Comparison of ENCODE assay signal across 10 cellular contexts in genomic region chr16:70689970-70690905, GRCh38. TPM values are rescaled to one million over a fixed set of nuclear protein-coding genes. Genes with fewer than 3 reads are reported as not detected.
DNase-seq lines count a peak whose midpoint lies in the region; ATAC-seq and TF ChIP-seq lines count a peak whose summit lies in the region.
"Had no signal": no experiment of that assay in that cellular context is flagged by ENCODE, and none has a peak within 500 bp of the region (broad histone marks: within the 10 kb centered on the region; RNA-seq: fewer than 3 reads in every experiment).

No MANE protein-coding gene starts in this region.

- H3K27ac ChIP-seq in endodermal cell (ENCODE audit: low read depth, low read length) (peak overlapping the region; percentile 88), thoracic aorta (peak overlapping the region; percentile 97 to 100)

- H3K4me1 ChIP-seq in endodermal cell (ENCODE audit: control insufficient read depth, insufficient read depth, low read length) (peaks cover 8% of the 10 kb centered on the region), mucosa of stomach (ENCODE audit: control insufficient read depth, insufficient read depth, low read length) (peaks cover 72% of the 10 kb centered on the region), thoracic aorta (ENCODE audit: control insufficient read depth in 1 of 2, low read depth in 2 of 2) (peaks cover 63 to 89% of the 10 kb centered on the region in 2 donors)

- H3K27me3 Mint-ChIP-seq in IgD-negative memory B cell (peaks cover 1% of the 10 kb centered on the region), endodermal cell (ENCODE audit: insufficient read depth) (peaks cover 1% of the 10 kb centered on the region)

- peaks cover 0 to 4% (median 2%) of the 10 kb centered on the region in 3 donors for H3K4me1 Mint-ChIP-seq in IgD-negative memory B cell
- H3K4me1 Mint-ChIP-seq in endodermal cell = peaks cover 8% of the 10 kb centered on the region

- ATAC-seq in thoracic aorta (ENCODE audit: insufficient number of reproducible peaks, low FRiP score, low read depth) (no peak), GM18519 (IDR thresholded peaks at IDR 0.05; ENCODE audit: low FRiP score, unreplicated experiment) (no peak)

- TF ChIP-seq CTCF in endodermal cell (conservative IDR thresholded peaks at IDR 0.05) (no peak), thoracic aorta (IDR thresholded peaks at IDR 0.05) (no peak)

- no peaks in the 10 kb centered on the region for H3K9me3 ChIP-seq in endodermal cell (ENCODE audit: control insufficient read depth, low read length)
- no peaks in the 10 kb centered on the region for H3K9me3 ChIP-seq in mucosa of stomach (ENCODE audit: control insufficient read depth, low read length)
- no peaks in the 10 kb centered on the region for H3K9me3 ChIP-seq in thoracic aorta

- H3K4me3 Mint-ChIP-seq in IgD-negative memory B cell (no peak overlapping the region), endodermal cell (no peak overlapping the region)

- H3K9me3 Mint-ChIP-seq in IgD-negative memory B cell (no peaks in the 10 kb centered on the region), endodermal cell (no peaks in the 10 kb centered on the region)

- H3K36me3 ChIP-seq in endodermal cell (ENCODE audit: control insufficient read depth, insufficient read depth, low read length) = no peaks in the 10 kb centered on the region
- H3K36me3 ChIP-seq in mucosa of stomach (ENCODE audit: control insufficient read depth, insufficient read depth, low read length) = no peaks in the 10 kb centered on the region
- H3K36me3 ChIP-seq in thoracic aorta = no peaks in the 10 kb centered on the region

- H3K9ac ChIP-seq in endodermal cell (ENCODE audit: extremely low read depth, low read length, poor library complexity, severe bottlenecking) (no peak overlapping the region), mucosa of stomach (ENCODE audit: low read length) (peak overlapping the region; percentile 8)

- H3K27ac Mint-ChIP-seq in IgD-negative memory B cell (peak overlapping the region in 2 of 3 donors; percentile 77 to 86), endodermal cell (no peak overlapping the region)

- H3K4me3 ChIP-seq in endodermal cell (ENCODE audit: low read length) (no peak overlapping the region), mucosa of stomach (ENCODE audit: low read length) (no peak overlapping the region), thoracic aorta (no peak overlapping the region)

- H3K27me3 ChIP-seq in endodermal cell (ENCODE audit: control insufficient read depth, insufficient read depth, low read length, poor library complexity, severe bottlenecking) = no peaks in the 10 kb centered on the region
- H3K27me3 ChIP-seq in mucosa of stomach (ENCODE audit: control insufficient read depth, insufficient read depth, low read length) = no peaks in the 10 kb centered on the region
- H3K27me3 ChIP-seq in thoracic aorta (replicated peaks; ENCODE audit: insufficient read depth) = no peaks in the 10 kb centered on the region

- H3K36me3 Mint-ChIP-seq in IgD-negative memory B cell (peaks cover 3% of the 10 kb centered on the region), endodermal cell (ENCODE audit: low read depth) (peaks cover under 1% of the 10 kb centered on the region)

- DNase-seq in endodermal cell (no peak), thoracic aorta (ENCODE audit: low spot score) (no peak), NCI-H510A treated with DMSO at 0.1 percent for 48 hours (lab: John Stamatoyannopoulos, UW) (no peak), middle frontal gyrus (ENCODE audit: extremely low spot score, low spot score) (no peak)
- DNase-seq in stimulated activated CD4-positive, alpha-beta T cell treated with anti-CD3 and anti-CD28 coated beads, Interleukin-2, amount 100 ng/mL, for 48 hours = no peak
- DNase-seq: NCI-H1092 treated with DMSO at 0.1 percent for 48 hours, occipital lobe had no signal

- 80 to 92% methylated on average over 7 to 16 of the region's 16 CpGs for WGBS in endodermal cell (ENCODE audit: insufficient coverage in 1 of 2, insufficient read length in 1 of 2), 2 experiments

RNA-seq across cellular contexts. Expression of gene MTSS2, which starts 4.4 kb away (rescaled TPM):
- 0.06 TPM for polyA plus RNA-seq in IgD-negative memory B cell
- 10 to 100 TPM; 23.4 to 24.0 TPM for total RNA-seq in endodermal cell
- polyA plus RNA-seq in endodermal cell (2013, experiment 1 of 2) = 86.6 TPM
- polyA plus RNA-seq in endodermal cell (2013, experiment 2 of 2) = 67.0 TPM
- 10 to 100 TPM; 57.3 to 58.5 TPM for total RNA-seq in thoracic aorta

RNA-seq across cellular contexts. Expression of gene IL34, which starts 43.9 kb away (rescaled TPM):
- polyA plus RNA-seq in IgD-negative memory B cell = not detected
- total RNA-seq in endodermal cell = 1 to 10 TPM; 3.0 to 5.6 TPM
- 1.3 TPM for polyA plus RNA-seq in endodermal cell (2013, experiment 1 of 2)
- 0.21 TPM for polyA plus RNA-seq in endodermal cell (2013, experiment 2 of 2)
- total RNA-seq in thoracic aorta = 10 to 100 TPM; 11.9 to 55.6 TPM
